8 cellular contexts compared by ENCODE assay signal in genomic region chr7:974172-974571, GRCh38. TPM values are rescaled to one million over a fixed set of nuclear protein-coding genes. Genes with fewer than 3 reads are reported as not detected.
DNase-seq lines count a peak whose midpoint lies in the region; ATAC-seq and TF ChIP-seq lines count a peak whose summit lies in the region.

No MANE protein-coding gene starts in this region.

- no peak overlapping the region for H4K8ac ChIP-seq in mesenchymal stem cell (ENCODE audit: low read length)

- no peak for TF ChIP-seq CTCF in right atrium auricular region (IDR thresholded peaks at IDR 0.05)
- no peak for TF ChIP-seq CTCF in astrocyte of the spinal cord (IDR thresholded peaks at IDR 0.05; ENCODE audit: low read depth, low read length)

- DNase-seq in right atrium auricular region (ENCODE audit: low spot score) (no peak), left ventricle myocardium superior (no peak), astrocyte of the spinal cord (ENCODE audit: low read depth, low spot score) (no peak), mesenchymal stem cell (peak; percentile 55), occipital lobe (lab: John Stamatoyannopoulos, UW) (no peak)
- no peak for DNase-seq in activated effector memory CD4-positive, alpha-beta T cell treated with Interleukin-2 at 50 U/mL for 16 hours
- DNase-seq in stimulated activated CD4-positive, alpha-beta T cell treated with anti-CD3 and anti-CD28 coated beads, Interleukin-2, amount 100 ng/mL, for 48 hours = no peak

- H4K91ac ChIP-seq in mesenchymal stem cell (ENCODE audit: low read length) = no peak overlapping the region

- no peak overlapping the region for H2BK5ac ChIP-seq in mesenchymal stem cell (ENCODE audit: low read depth, low read length, poor library complexity, severe bottlenecking)

- in situ Hi-C loops in astrocyte of the spinal cord (cut with HindIII; ENCODE audit: low sequenced_read_pairs) = no loop called here

- no peak overlapping the region for H3K14ac ChIP-seq in mesenchymal stem cell (ENCODE audit: low read length in 2 of 2)

- H3K27ac ChIP-seq in right atrium auricular region (peak overlapping the region in 1 of 2 donors; percentile 98), mesenchymal stem cell (ENCODE audit: low read length, poor library complexity, severe bottlenecking) (no peak overlapping the region)

- no peak overlapping the region for H2BK120ac ChIP-seq in mesenchymal stem cell (ENCODE audit: low read depth, low read length)

- H3K36me3 ChIP-seq in right atrium auricular region (peaks cover 27% of the 10 kb centered on the region), mesenchymal stem cell (ENCODE audit: control insufficient read depth in 1 of 2, insufficient read depth in 2 of 2, low read depth in 1 of 2, low read length in 2 of 2) (peaks cover 30 to 31% of the 10 kb centered on the region in 2 experiments)

- no peak overlapping the region for H2AFZ ChIP-seq in mesenchymal stem cell (ENCODE audit: low read depth, low read length)

- no peak overlapping the region for H2BK12ac ChIP-seq in mesenchymal stem cell (ENCODE audit: low read length in 2 of 2)

- H3K4me1 ChIP-seq in right atrium auricular region (peaks cover 0 to 30% of the 10 kb centered on the region in 2 donors), mesenchymal stem cell (ENCODE audit: control insufficient read depth, insufficient read depth, low read depth, low read length) (peaks cover 35% of the 10 kb centered on the region)

- WGBS in mesenchymal stem cell = 47% methylated on average over 5 of the region's 7 CpGs

- ATAC-seq in left ventricle myocardium superior (no peak), GM21529 (IDR thresholded peaks at IDR 0.05; ENCODE audit: unreplicated experiment) (no peak)

- no peak overlapping the region for H2AK5ac ChIP-seq in mesenchymal stem cell (ENCODE audit: low read length, severe bottlenecking)

- intact Hi-C loops in left ventricle myocardium superior (cut with micrococcal nuclease) = no loop called here

- H3K4me3 ChIP-seq in right atrium auricular region = peak overlapping the region; percentile 98 to 100
- peak overlapping the region; percentile 89 for H3K4me3 ChIP-seq in astrocyte of the spinal cord (ENCODE audit: low read depth, low read length)
- peak overlapping the region in 1 of 2 experiments; percentile 87 for H3K4me3 ChIP-seq in mesenchymal stem cell (ENCODE audit: insufficient read depth in 1 of 2, low read depth in 1 of 2, low read length in 2 of 2)

- no peak overlapping the region for H2BK15ac ChIP-seq in mesenchymal stem cell (ENCODE audit: low read depth, poor library complexity, severe bottlenecking)

- peaks cover 22% of the 10 kb centered on the region for H3K79me1 ChIP-seq in mesenchymal stem cell (replicated peaks; ENCODE audit: low read length, poor library complexity, severe bottlenecking)

- H3K9ac ChIP-seq in mesenchymal stem cell (ENCODE audit: low read length) = peak overlapping the region; percentile 97

- H3K27me3 ChIP-seq in right atrium auricular region (no peaks in the 10 kb centered on the region), mesenchymal stem cell (ENCODE audit: control insufficient read depth in 1 of 2, insufficient read depth in 1 of 2, low read length in 2 of 2) (no peaks in the 10 kb centered on the region)

- peak overlapping the region; percentile 69 for H3K4me2 ChIP-seq in mesenchymal stem cell (ENCODE audit: low read length, poor library complexity, severe bottlenecking)

- H3K18ac ChIP-seq in mesenchymal stem cell (ENCODE audit: low read depth in 1 of 2, low read length in 2 of 2) = no peak overlapping the region

- no peak overlapping the region for H3K23ac ChIP-seq in mesenchymal stem cell (ENCODE audit: low read length in 2 of 2)

- H3K4ac ChIP-seq in mesenchymal stem cell (ENCODE audit: low read depth in 1 of 2, low read length in 2 of 2) = no peak overlapping the region

- H3K9me3 ChIP-seq in right atrium auricular region (no peaks in the 10 kb centered on the region), mesenchymal stem cell (ENCODE audit: control insufficient read depth, low read length) (no peaks in the 10 kb centered on the region)

RNA-seq across cellular contexts. Expression of gene COX19, which starts 1.2 kb away (rescaled TPM):
- total RNA-seq in right atrium auricular region = 1 to 10 TPM; 2.8 to 5.5 TPM
- 9.6 TPM for total RNA-seq in left ventricle myocardium superior
- polyA plus RNA-seq in mesenchymal stem cell (2013, experiment 1 of 2) = 6.3 TPM
- 5.9 TPM for polyA plus RNA-seq in mesenchymal stem cell (2013, experiment 2 of 2)
- 16.4 TPM for total RNA-seq in occipital lobe

RNA-seq across cellular contexts. Expression of gene CYP2W1, which starts 8.8 kb away (rescaled TPM):
- not detected for total RNA-seq in right atrium auricular region
- total RNA-seq in left ventricle myocardium superior = not detected
- polyA plus RNA-seq in mesenchymal stem cell (2013, experiment 1 of 2) = not detected
- polyA plus RNA-seq in mesenchymal stem cell (2013, experiment 2 of 2) = not detected
- total RNA-seq in occipital lobe = not detected

RNA-seq across cellular contexts. Expression of gene ADAP1, which starts 19.7 kb away (rescaled TPM):
- total RNA-seq in right atrium auricular region (1 to 10 TPM; 4.2 to 7.7 TPM), left ventricle myocardium superior (10.2 TPM), occipital lobe (32.0 TPM)
- polyA plus RNA-seq in mesenchymal stem cell (2013, experiment 1 of 2) = 0.97 TPM
- polyA plus RNA-seq in mesenchymal stem cell (2013, experiment 2 of 2) = 0.84 TPM
